9 cellular contexts compared by ENCODE assay signal in the genomic region with DNA sequence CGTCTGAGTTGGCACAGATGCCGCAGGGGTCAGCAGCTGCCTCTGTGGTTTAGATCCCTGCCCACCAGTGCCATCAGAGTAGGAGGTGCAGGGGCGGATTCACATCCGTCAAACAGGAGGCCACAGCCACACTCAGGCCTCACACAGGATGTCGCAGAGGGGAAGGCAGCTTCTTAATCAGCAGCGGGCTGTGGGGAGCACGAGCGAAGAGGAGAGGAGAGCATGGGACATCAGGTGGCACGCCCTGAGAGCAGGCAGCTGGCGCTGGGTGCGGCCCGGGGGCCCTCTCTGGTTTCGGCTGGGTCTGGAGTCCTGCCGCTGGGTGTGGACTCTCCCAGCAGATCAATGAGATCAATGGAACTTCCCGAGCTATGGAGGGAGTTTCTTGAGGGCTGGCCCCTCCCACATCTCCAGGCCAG. TPM values are rescaled to one million over a fixed set of nuclear protein-coding genes. Genes with fewer than 3 reads are reported as not detected.
DNase-seq lines count a peak whose midpoint lies in the region; ATAC-seq and TF ChIP-seq lines count a peak whose summit lies in the region.
"Had no signal": no experiment of that assay in that cellular context is flagged by ENCODE, and none has a peak within 500 bp of the region (broad histone marks: within the 10 kb centered on the region; RNA-seq: fewer than 3 reads in every experiment).

No MANE protein-coding gene starts in this region.

- no peak for ATAC-seq in HG03280 (IDR thresholded peaks at IDR 0.05; ENCODE audit: unreplicated experiment)

- peaks cover 39% of the 10 kb centered on the region for H3K4me1 ChIP-seq in colonic mucosa

- H3K9me3 ChIP-seq in colonic mucosa: no peaks in the 10 kb centered on the region

- H3K9ac ChIP-seq in colonic mucosa (ENCODE audit: low read depth in 2 of 2, low read length in 2 of 2): peak overlapping the region; percentile 64 to 70

- peak; percentile 73 for DNase-seq in GM13976 (ENCODE audit: low spot score)
- peak; percentile 62 for DNase-seq in activated CD4-positive, CD25-positive, alpha-beta regulatory T cell treated with anti-CD3 and anti-CD28 coated beads, Interleukin-2, amount 50 U/mL, for 72 hours
- DNase-seq in colonic mucosa: peak; percentile 74
- DNase-seq in stimulated activated CD4-positive, alpha-beta T cell treated with anti-CD3 and anti-CD28 coated beads, Interleukin-1b, Interleukin-23, amount 100 ng/mL, for 48 hours: peak; percentile 65
- DNase-seq in Kasumi-1 (lab: John Stamatoyannopoulos, UW): no peak
- DNase-seq in NCI-H510A treated with DMSO at 0.1 percent for 48 hours (lab: John Stamatoyannopoulos, UW): no peak
- DNase-seq in hepatic stellate cell (ENCODE audit: low spot score): no peak
- DNase-seq: NCI-H1105 treated with DMSO at 0.1 percent for 48 hours had no signal

- H3K27ac ChIP-seq in colonic mucosa: peak overlapping the region; percentile 80

- peaks cover 3% of the 10 kb centered on the region for H3K36me3 ChIP-seq in colonic mucosa

- no peak overlapping the region for H3K4me3 ChIP-seq in colonic mucosa

- TF ChIP-seq CTCF in GM13976 (IDR thresholded peaks at IDR 0.05; ENCODE audit: borderline replicate concordance, control extremely low read depth, extremely low read depth, insufficient read depth, missing control alignments) (no peak), colonic mucosa (IDR thresholded peaks at IDR 0.05) (no peak)

- intact Hi-C loops in colonic mucosa (cut with DNase I): no loop called here

- in situ Hi-C loops in GM13976 (cut with MboI; ENCODE audit: low sequenced_read_pairs, unreplicated experiment): no loop called here

- no peaks in the 10 kb centered on the region for H3K27me3 ChIP-seq in colonic mucosa

RNA-seq across cellular contexts. Expression of gene LLGL2, which starts 9.6 kb away (rescaled TPM):
- total RNA-seq in colonic mucosa: 100 to 1,000 TPM; 401 to 497 TPM

RNA-seq across cellular contexts. Expression of gene TSEN54, which starts 18.8 kb away (rescaled TPM):
- 10 to 100 TPM; 29.7 to 50.7 TPM for total RNA-seq in colonic mucosa

RNA-seq across cellular contexts. Expression of gene CASKIN2, which starts 19.8 kb away (rescaled TPM):
- total RNA-seq in colonic mucosa: 10 to 100 TPM; 26.5 to 28.6 TPM

RNA-seq across cellular contexts. Expression of gene MYO15B, which starts 52.5 kb away (rescaled TPM):
- 100 to 1,000 TPM; 210 to 462 TPM for total RNA-seq in colonic mucosa

Comparison
In these comparisons a context has a peak if more than half of its experiments do, and no peak if none do; other contexts are left out.
1. DNase-seq: peak in GM13976 (single experiment), activated CD4-positive, CD25-positive, alpha-beta regulatory T cell treated with anti-CD3 and anti-CD28 coated beads, Interleukin-2, amount 50 U/mL, for 72 hours (single experiment), colonic mucosa (single experiment) and stimulated activated CD4-positive, alpha-beta T cell treated with anti-CD3 and anti-CD28 coated beads, Interleukin-1b, Interleukin-23, amount 100 ng/mL, for 48 hours (single experiment); none in Kasumi-1 (0 of 2), NCI-H510A treated with DMSO at 0.1 percent for 48 hours (single experiment) and hepatic stellate cell (single experiment).